In genomic region chr1:204254031-204254661, GRCh38 we compare ENCODE assay signal across 12 cellular contexts. TPM values are rescaled to one million over a fixed set of nuclear protein-coding genes. Genes with fewer than 3 reads are reported as not detected.
DNase-seq lines count a peak whose midpoint lies in the region; ATAC-seq and TF ChIP-seq lines count a peak whose summit lies in the region.
"Had no signal": no experiment of that assay in that cellular context is flagged by ENCODE, and none has a peak within 500 bp of the region (broad histone marks: within the 10 kb centered on the region; RNA-seq: fewer than 3 reads in every experiment).

No MANE protein-coding gene starts in this region.

- DNase-seq in HFFc6 (peak; percentile 71), adipocyte (ENCODE audit: low read depth) (peak; percentile 86), hepatocyte (ENCODE audit: low spot score) (peak; percentile 49), thyroid gland (peak; percentile 26 to 34), dermis blood vessel endothelial cell (no peak), COLO668 (lab: John Stamatoyannopoulos, UW; ENCODE audit: unreplicated experiment) (no peak)
- DNase-seq in activated T-cell treated with anti-CD3 and anti-CD28 coated beads, Interleukin-2, amount 50 U/mL, for 72 hours = no peak
- DNase-seq: activated CD4-positive, alpha-beta T cell treated with anti-CD3 and anti-CD28 coated beads, Interleukin-2, amount 10 ng/mL, durations not matched to agents 24 days and 14 days; NCI-H774 had no signal

- no peaks in the 10 kb centered on the region for H3K36me3 Mint-ChIP-seq in HFFc6 (ENCODE audit: low read depth)
- H3K36me3 Mint-ChIP-seq in activated T-cell treated with anti-CD3 and anti-CD28 coated beads, Interleukin-2, amount 50 U/mL, for 72 hours (ENCODE audit: insufficient read depth in 2 of 2) = no peaks in the 10 kb centered on the region

- no peaks in the 10 kb centered on the region for H3K9me3 Mint-ChIP-seq in HFFc6
- H3K9me3 Mint-ChIP-seq in activated T-cell treated with anti-CD3 and anti-CD28 coated beads, Interleukin-2, amount 50 U/mL, for 72 hours = no peaks in the 10 kb centered on the region
- H3K9me3 Mint-ChIP-seq: activated CD4-positive, alpha-beta T cell treated with anti-CD3 and anti-CD28 coated beads, Interleukin-2, amount 10 ng/mL, durations not matched to agents 24 days and 14 days had no signal

- no peak for ATAC-seq in GM18909 (IDR thresholded peaks at IDR 0.05; ENCODE audit: poor library complexity, unreplicated experiment)
- no peak for ATAC-seq in activated T-cell treated with anti-CD3 and anti-CD28 coated beads, Interleukin-2, amount 50 U/mL, for 72 hours (replicated peaks in 1 of 2)

- H3K79me2 ChIP-seq in hepatocyte = no peaks in the 10 kb centered on the region

- H3K27me3 Mint-ChIP-seq in HFFc6 (ENCODE audit: insufficient read depth) = peaks cover 16% of the 10 kb centered on the region
- no peaks in the 10 kb centered on the region for H3K27me3 Mint-ChIP-seq in activated T-cell treated with anti-CD3 and anti-CD28 coated beads, Interleukin-2, amount 50 U/mL, for 72 hours (ENCODE audit: low read depth)
- H3K27me3 Mint-ChIP-seq: activated CD4-positive, alpha-beta T cell treated with anti-CD3 and anti-CD28 coated beads, Interleukin-2, amount 10 ng/mL, durations not matched to agents 24 days and 14 days had no signal

- no peaks in the 10 kb centered on the region for H3K27me3 ChIP-seq in adipocyte (replicated peaks; ENCODE audit: control insufficient read depth, insufficient read depth, low read length)
- H3K27me3 ChIP-seq in hepatocyte = no peaks in the 10 kb centered on the region
- no peaks in the 10 kb centered on the region for H3K27me3 ChIP-seq in thyroid gland
- H3K27me3 ChIP-seq: ascending aorta, ovary had no signal

- TF ChIP-seq CTCF in HFFc6 (IDR thresholded peaks at IDR 0.05) (no peak), hepatocyte (IDR thresholded peaks at IDR 0.05; ENCODE audit: poor library complexity) (no peak), thyroid gland (IDR thresholded peaks at IDR 0.05) (no peak)

- WGBS in hepatocyte (ENCODE audit: low lambda C conversion rate, missing lambda C conversion rate) = 83% methylated on average over 7 of the region's 7 CpGs
- WGBS in thyroid gland, 2 donors = 67 to 83% methylated on average over 7 of the region's 7 CpGs

- H3K4me1 Mint-ChIP-seq in HFFc6 (ENCODE audit: low read depth) = peaks cover 38% of the 10 kb centered on the region
- no peaks in the 10 kb centered on the region for H3K4me1 Mint-ChIP-seq in activated T-cell treated with anti-CD3 and anti-CD28 coated beads, Interleukin-2, amount 50 U/mL, for 72 hours (ENCODE audit: low read depth)

- H3K27ac ChIP-seq in hepatocyte (no peak overlapping the region), thyroid gland (no peak overlapping the region)
- H3K27ac ChIP-seq: ascending aorta, ovary had no signal

- H3K4me3 ChIP-seq in adipocyte (ENCODE audit: low read length) (no peak overlapping the region), hepatocyte (no peak overlapping the region), thyroid gland (replicated peaks in 1 of 3) (no peak overlapping the region)
- H3K4me3 ChIP-seq: ascending aorta, ovary had no signal

- H3K9ac ChIP-seq in adipocyte (ENCODE audit: low read length) = peak overlapping the region; percentile 46

- H2AFZ ChIP-seq in hepatocyte = no peak overlapping the region

- H3K4me1 ChIP-seq in adipocyte (ENCODE audit: control insufficient read depth, insufficient read depth, low read length) = peaks cover 37% of the 10 kb centered on the region
- no peaks in the 10 kb centered on the region for H3K4me1 ChIP-seq in hepatocyte (ENCODE audit: insufficient read depth)
- peaks cover 6 to 12% of the 10 kb centered on the region in 2 donors for H3K4me1 ChIP-seq in thyroid gland
- H3K4me1 ChIP-seq: ascending aorta had no signal

- no peak for TF ChIP-seq POLR2A in thyroid gland (IDR thresholded peaks at IDR 0.05)

- H3K9me3 ChIP-seq in adipocyte (ENCODE audit: control insufficient read depth, low read length) = no peaks in the 10 kb centered on the region
- no peaks in the 10 kb centered on the region for H3K9me3 ChIP-seq in hepatocyte (ENCODE audit: low read depth)
- H3K9me3 ChIP-seq in thyroid gland = no peaks in the 10 kb centered on the region
- H3K9me3 ChIP-seq: ascending aorta, ovary had no signal

- H3K9me2 ChIP-seq in hepatocyte (replicated peaks; ENCODE audit: insufficient read depth) = no peaks in the 10 kb centered on the region

- H4K20me1 ChIP-seq in hepatocyte (ENCODE audit: insufficient read depth, poor library complexity, severe bottlenecking) = no peaks in the 10 kb centered on the region

- intact Hi-C loops in thyroid gland (cut with DNase I) = no loop called here

- H3K4me2 ChIP-seq in hepatocyte = no peak overlapping the region

- H3K27ac Mint-ChIP-seq in HFFc6 = no peak overlapping the region
- no peak overlapping the region for H3K27ac Mint-ChIP-seq in activated T-cell treated with anti-CD3 and anti-CD28 coated beads, Interleukin-2, amount 50 U/mL, for 72 hours
- H3K27ac Mint-ChIP-seq: activated CD4-positive, alpha-beta T cell treated with anti-CD3 and anti-CD28 coated beads, Interleukin-2, amount 10 ng/mL, durations not matched to agents 24 days and 14 days had no signal

- H3K4me3 Mint-ChIP-seq in HFFc6 = no peak overlapping the region
- no peak overlapping the region for H3K4me3 Mint-ChIP-seq in activated T-cell treated with anti-CD3 and anti-CD28 coated beads, Interleukin-2, amount 50 U/mL, for 72 hours
- H3K4me3 Mint-ChIP-seq: activated CD4-positive, alpha-beta T cell treated with anti-CD3 and anti-CD28 coated beads, Interleukin-2, amount 10 ng/mL, durations not matched to agents 24 days and 14 days had no signal

- no peaks in the 10 kb centered on the region for H3K36me3 ChIP-seq in adipocyte (ENCODE audit: control insufficient read depth, insufficient read depth, low read length, severe bottlenecking)
- no peaks in the 10 kb centered on the region for H3K36me3 ChIP-seq in hepatocyte (replicated peaks; ENCODE audit: insufficient read depth, low read depth)
- H3K36me3 ChIP-seq in thyroid gland = no peaks in the 10 kb centered on the region
- H3K36me3 ChIP-seq: ascending aorta, ovary had no signal

RNA-seq across cellular contexts. Expression of gene GOLT1A, which starts 40.4 kb away (rescaled TPM):
- not detected for total RNA-seq in HFFc6 (2021; fragmentation: NEBNext Ultra II Directional; extraction: Animal tissue kit (Norgen Biotek cat#: 25700))
- total RNA-seq in hepatocyte (13.6 and 26.6 TPM in 2 replicates), thyroid gland (under 1 TPM in 1 of 4 donors, not detected in 3; 0.45 TPM), dermis blood vessel endothelial cell (not detected in 2 replicates)
- 34.7 and 36.0 TPM in 2 replicates for polyA plus RNA-seq in hepatocyte
- total RNA-seq in activated T-cell treated with anti-CD3 and anti-CD28 coated beads, Interleukin-2, amount 50 U/mL, for 72 hours = under 1 TPM; 0.58 to 0.76 TPM
- total RNA-seq: activated CD4-positive, alpha-beta T cell treated with anti-CD3 and anti-CD28 coated beads, Interleukin-2, amount 10 ng/mL, durations not matched to agents 24 days and 14 days; ascending aorta had no signal
- polyA plus RNA-seq: ovary had no signal

RNA-seq across cellular contexts. Expression of gene KISS1, which starts 57.9 kb away (rescaled TPM):
- total RNA-seq in HFFc6 (2021; fragmentation: NEBNext Ultra II Directional; extraction: Animal tissue kit (Norgen Biotek cat#: 25700)) = 1 to 10 TPM; 2.6 to 4.3 (median 3.6) TPM
- total RNA-seq in hepatocyte = 2.2 and 12.9 TPM in 2 replicates
- 2.0 TPM in 2 replicates for polyA plus RNA-seq in hepatocyte
- not detected for total RNA-seq in thyroid gland
- total RNA-seq in dermis blood vessel endothelial cell = 0.14 TPM in 1 of 2 replicates, not detected in the other
- not detected for total RNA-seq in activated T-cell treated with anti-CD3 and anti-CD28 coated beads, Interleukin-2, amount 50 U/mL, for 72 hours
- total RNA-seq: activated CD4-positive, alpha-beta T cell treated with anti-CD3 and anti-CD28 coated beads, Interleukin-2, amount 10 ng/mL, durations not matched to agents 24 days and 14 days; ascending aorta had no signal
- polyA plus RNA-seq: ovary had no signal

Comparison
In these comparisons a context has a peak if more than half of its experiments do, and no peak if none do; other contexts are left out.
1. DNase-seq: peak in HFFc6 (single experiment), adipocyte (single experiment), hepatocyte (single experiment) and thyroid gland (2 of 2); none in dermis blood vessel endothelial cell (single experiment), COLO668 (single experiment) and activated T-cell treated with anti-CD3 and anti-CD28 coated beads, Interleukin-2, amount 50 U/mL, for 72 hours (0 of 2).